8 cellular contexts compared by ENCODE assay signal in the genomic region with DNA sequence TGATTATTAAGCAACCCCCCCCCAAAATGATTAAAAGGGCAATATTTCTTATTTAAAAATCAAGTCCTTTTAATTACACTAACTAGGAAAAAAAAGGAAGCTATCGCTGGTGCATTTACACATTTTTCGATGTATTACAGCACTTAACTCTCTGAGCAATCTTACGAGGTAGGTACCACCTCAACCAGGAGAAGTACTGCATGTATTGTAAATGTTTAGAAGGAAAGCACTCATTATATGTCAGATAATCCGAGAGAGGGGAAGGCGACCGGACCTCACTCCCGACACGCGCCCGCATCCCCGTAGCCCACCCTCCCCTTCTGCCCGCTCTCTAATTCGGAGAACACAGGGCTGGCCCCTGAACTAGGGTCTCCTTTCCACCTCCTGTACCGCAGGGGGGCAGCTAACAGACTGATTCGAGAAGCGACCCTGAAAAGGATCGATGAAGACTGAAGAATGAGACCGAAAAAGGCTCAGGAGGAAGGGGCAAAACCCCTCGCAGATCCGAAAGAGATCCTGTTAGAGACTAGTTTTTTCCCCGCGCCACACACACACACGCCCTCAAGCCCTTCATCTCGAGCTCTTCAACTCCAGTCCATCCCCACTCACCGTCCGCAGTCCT. TPM values are rescaled to one million over a fixed set of nuclear protein-coding genes. Genes with fewer than 3 reads are reported as not detected.
DNase-seq lines count a peak whose midpoint lies in the region; ATAC-seq and TF ChIP-seq lines count a peak whose summit lies in the region.

No MANE protein-coding gene starts in this region.

- H3K4me2 ChIP-seq in OCI-LY1 (ENCODE audit: low read length) = peak overlapping the region; percentile 77
- H3K4me2 ChIP-seq in trophoblast cell (ENCODE audit: low read length) = peak overlapping the region; percentile 73

- TF ChIP-seq EP300 in esophagus muscularis mucosa (IDR thresholded peaks at IDR 0.05) = no peak

- H3K14ac ChIP-seq in trophoblast cell (ENCODE audit: low read length) = peak overlapping the region; percentile 16

- no peaks in the 10 kb centered on the region for H3K9me3 ChIP-seq in OCI-LY1 (ENCODE audit: low read length)
- H3K9me3 ChIP-seq in esophagus muscularis mucosa = no peaks in the 10 kb centered on the region
- H3K9me3 ChIP-seq in trophoblast cell (ENCODE audit: insufficient read depth, low read depth, low read length) = no peaks in the 10 kb centered on the region

- H3K4me3 ChIP-seq in OCI-LY1 (ENCODE audit: low read depth, low read length, poor library complexity, severe bottlenecking) (peak overlapping the region; percentile 94), esophagus muscularis mucosa (peak overlapping the region; percentile 72 to 84 (median 78)), trophoblast cell (ENCODE audit: low read depth, low read length) (peak overlapping the region; percentile 88)

- no peaks in the 10 kb centered on the region for H3K27me3 ChIP-seq in OCI-LY1 (ENCODE audit: insufficient read depth, low read length)
- no peaks in the 10 kb centered on the region for H3K27me3 ChIP-seq in esophagus muscularis mucosa
- no peaks in the 10 kb centered on the region for H3K27me3 ChIP-seq in trophoblast cell (ENCODE audit: insufficient read depth, low read length)

- no peak for DNase-seq in Calu3
- DNase-seq in esophagus muscularis mucosa (ENCODE audit: extremely low spot score) = no peak
- DNase-seq in trophoblast cell = no peak
- DNase-seq in Ammon's horn (ENCODE audit: low spot score) = no peak
- no peak for DNase-seq in HUDEP-2 (lab: John Stamatoyannopoulos, UW; ENCODE audit: unreplicated experiment in 76 of 76)
- DNase-seq in SHP77 treated with DMSO at 0.1 percent for 48 hours (lab: John Stamatoyannopoulos, UW) = no peak

- H3K18ac ChIP-seq in trophoblast cell (ENCODE audit: low read length) = peak overlapping the region; percentile 73

- peaks cover 29% of the 10 kb centered on the region for H3K4me1 ChIP-seq in OCI-LY1 (ENCODE audit: insufficient read depth, low read length, severe bottlenecking)
- peaks cover 20 to 48% (median 41%) of the 10 kb centered on the region in 4 donors for H3K4me1 ChIP-seq in esophagus muscularis mucosa
- H3K4me1 ChIP-seq in trophoblast cell (ENCODE audit: control insufficient read depth in 1 of 2, insufficient read depth in 2 of 2, low read length in 2 of 2) = peaks cover 0 to 7% of the 10 kb centered on the region in 2 experiments

- peak; percentile 0 for ATAC-seq in GM21576 (IDR thresholded peaks at IDR 0.05; ENCODE audit: unreplicated experiment)

- H3K4me1 Mint-ChIP-seq in Calu3 (ENCODE audit: low read depth, unreplicated experiment) = peaks cover 20% of the 10 kb centered on the region

- intact Hi-C loops in Calu3 (cut with micrococcal nuclease; ENCODE audit: unreplicated experiment) = no loop called here
- intact Hi-C loops in esophagus muscularis mucosa (cut with DNase I) = no loop called here

- peaks cover 4% of the 10 kb centered on the region for H3K79me1 ChIP-seq in trophoblast cell (ENCODE audit: low read length)

- 0 out of 2 replicates have a peak overlapping the region, but pooled peaks have one; percentile 39 for H2AFZ ChIP-seq in OCI-LY1 (ENCODE audit: low read length)
- H2AFZ ChIP-seq in trophoblast cell (ENCODE audit: insufficient read depth, low read length, poor library complexity) = peak overlapping the region; percentile 80

- no peak overlapping the region for H2BK5ac ChIP-seq in trophoblast cell (ENCODE audit: low read depth, low read length, poor library complexity)

- H3K9ac ChIP-seq in OCI-LY1 (ENCODE audit: low read length) (peak overlapping the region; percentile 91), trophoblast cell (ENCODE audit: low read length) (peak overlapping the region; percentile 94)

- no peak overlapping the region for H2BK12ac ChIP-seq in trophoblast cell (ENCODE audit: low read length)

- H3K9me3 Mint-ChIP-seq in Calu3 (ENCODE audit: low read depth, unreplicated experiment) = no peaks in the 10 kb centered on the region

- H3K36me3 ChIP-seq in OCI-LY1 (ENCODE audit: insufficient read depth, low read length) = peaks cover 54% of the 10 kb centered on the region
- peaks cover 7 to 52% (median 25%) of the 10 kb centered on the region in 4 donors for H3K36me3 ChIP-seq in esophagus muscularis mucosa
- H3K36me3 ChIP-seq in trophoblast cell (ENCODE audit: control insufficient read depth in 1 of 2, insufficient read depth in 2 of 2, low read length in 2 of 2) = peaks cover 5 to 14% of the 10 kb centered on the region in 2 experiments

- no peak for TF ChIP-seq POLR2A in esophagus muscularis mucosa (IDR thresholded peaks at IDR 0.05; ENCODE audit: low read depth)

- H3F3A ChIP-seq in OCI-LY1 (ENCODE audit: insufficient read depth, low read length) = peaks cover 4% of the 10 kb centered on the region; the same call in 1 of the 2 replicates

- H3K23ac ChIP-seq in trophoblast cell (ENCODE audit: low read length) = no peak overlapping the region

- WGBS in esophagus muscularis mucosa = under 1% methylated on average over 26 of the region's 26 CpGs
- WGBS in trophoblast cell (ENCODE audit: extremely low coverage, insufficient coverage, insufficient read length) = no CpG with 5 or more reads among the region's 26 CpGs

- H3K4ac ChIP-seq in trophoblast cell (ENCODE audit: low read depth, low read length) = peak overlapping the region; percentile 65

- peak overlapping the region; percentile 49 for H2BK120ac ChIP-seq in trophoblast cell (ENCODE audit: insufficient read depth, low read length, poor library complexity)

- no peaks in the 10 kb centered on the region for H4K20me1 ChIP-seq in OCI-LY1 (ENCODE audit: insufficient read depth, low read length)

- H3K9me2 ChIP-seq in OCI-LY1 (ENCODE audit: low read depth, low read length) = no peaks in the 10 kb centered on the region

- CTCF ChIA-PET in Calu3 (lab: Charles Lee) = interaction anchor here (0.6 to 1.6 kb wide), 8 partner anchors 9 to 303 kb away, joined by 3 to 10 read pairs (median 3); a partner anchor contains a TSS

- H4K12ac ChIP-seq in trophoblast cell (ENCODE audit: low read depth, low read length) = peak overlapping the region; percentile 34

- H3K36me3 Mint-ChIP-seq in Calu3 (ENCODE audit: insufficient read depth, unreplicated experiment) = peaks cover 26% of the 10 kb centered on the region

- peak overlapping the region; percentile 86 for H4K8ac ChIP-seq in trophoblast cell (ENCODE audit: low read depth, low read length)

- no peak overlapping the region for H2AK5ac ChIP-seq in trophoblast cell (ENCODE audit: low read length)

- peak overlapping the region; percentile 31 for H3K27ac ChIP-seq in OCI-LY1 (ENCODE audit: low read depth, low read length, poor library complexity, severe bottlenecking)
- peak overlapping the region; percentile 85 to 90 (median 88) for H3K27ac ChIP-seq in esophagus muscularis mucosa (replicated peaks in 1 of 4)
- H3K27ac ChIP-seq in trophoblast cell (ENCODE audit: low read depth, low read length) = no peak overlapping the region

- H3K79me2 ChIP-seq in OCI-LY1 (ENCODE audit: insufficient read depth, low read length) (peaks cover 37% of the 10 kb centered on the region), trophoblast cell (ENCODE audit: control insufficient read depth, insufficient read depth, low read length, poor library complexity) (peaks cover 6% of the 10 kb centered on the region)

- H3K4me3 Mint-ChIP-seq in Calu3 (ENCODE audit: low read depth, unreplicated experiment) = peak overlapping the region; percentile 98

- TF ChIP-seq CTCF in Calu3 (IDR thresholded peaks at IDR 0.05; ENCODE audit: unreplicated experiment) (no peak), OCI-LY1 (IDR thresholded peaks at IDR 0.05; ENCODE audit: low read length) (peak; percentile 4; the same call in 1 of the 2 replicates), esophagus muscularis mucosa (IDR thresholded peaks at IDR 0.05) (no peak)

- H4K91ac ChIP-seq in trophoblast cell (ENCODE audit: low read depth, low read length) = peak overlapping the region; percentile 36

- H3K27me3 Mint-ChIP-seq in Calu3 (ENCODE audit: unreplicated experiment) = no peaks in the 10 kb centered on the region

- H3K27ac Mint-ChIP-seq in Calu3 (ENCODE audit: unreplicated experiment) = peak overlapping the region; percentile 98

- no TSS peak for BruUV-seq in Calu3 (replicated peaks; lab: Mats Ljungman, UMichigan)

RNA-seq across cellular contexts. Expression of a gene that starts 0.3 kb away (rescaled TPM):
- total RNA-seq in Calu3 (2022) (14.7 and 15.1 TPM in 2 replicates), esophagus muscularis mucosa (10 to 100 TPM in 3 of 4 donors, 1 to 10 TPM in 1; 9.0 to 16.2 (median 13.3) TPM)
- 14.4 and 14.5 TPM in 2 replicates for polyA plus RNA-seq in trophoblast cell (2013)

RNA-seq across cellular contexts. Expression of a gene that starts 0.4 kb away (rescaled TPM):
- 12.8 and 16.3 TPM in 2 replicates for total RNA-seq in Calu3 (2022)
- total RNA-seq in esophagus muscularis mucosa = 10 to 100 TPM; 11.9 to 23.3 (median 19.1) TPM
- 10.8 and 12.2 TPM in 2 replicates for polyA plus RNA-seq in trophoblast cell (2013)
